20 cellular contexts compared by ENCODE assay signal in the genomic region with DNA sequence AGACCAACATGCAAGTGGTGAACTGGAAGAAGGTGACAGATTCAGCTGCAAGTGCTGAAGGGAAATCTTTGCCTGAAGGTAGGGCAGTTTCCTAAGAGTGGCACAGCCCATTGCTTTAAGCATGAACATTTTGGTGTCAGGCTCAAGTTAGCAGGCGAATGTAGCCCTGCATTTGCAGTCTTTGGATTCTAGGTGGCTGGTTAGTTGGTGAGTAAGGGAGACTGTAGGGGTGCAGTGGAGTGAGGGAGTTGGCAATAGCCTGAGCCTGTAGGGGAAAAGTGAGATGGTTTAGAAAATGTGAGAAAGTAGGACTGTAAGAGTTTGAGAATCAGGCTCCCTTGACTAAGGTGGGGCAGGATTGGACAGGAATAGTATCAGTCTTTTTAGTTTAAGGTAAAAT.
"Had no signal": no experiment of that assay in that cellular context is flagged by ENCODE, and none has a peak within 500 bp of the region (broad histone marks: within the 10 kb centered on the region; RNA-seq: fewer than 3 reads in every experiment).

No MANE protein-coding gene starts in this region.

- DNase-seq: effector memory CD8-positive, alpha-beta T cell; esophagus squamous epithelium; foreskin fibroblast; glutamatergic neuron; kidney glomerular epithelial cell; naive thymus-derived CD8-positive, alpha-beta T cell; nucleus accumbens; ovary; right cardiac atrium; small intestine; stimulated activated CD4-positive, alpha-beta T cell treated with anti-CD3 and anti-CD28 coated beads, Interleukin-12 subunit alpha, Interleukin-12 subunit beta, amount 100 ng/mL, for 4 hours; stimulated activated naive CD4-positive, alpha-beta T cell treated with Interleukin-2 at 50 U/mL for 16 hours; thyroid gland; upper lobe of left lung; uterus had no signal

- H3K4me1 Mint-ChIP-seq: neural progenitor cell had no signal

- FAIRE-seq: colon, small intestine had no signal

- H3K9me3 ChIP-seq: esophagus squamous epithelium, gastroesophageal sphincter, ovary, suprapubic skin, thyroid gland, upper lobe of left lung, uterus had no signal

- H3K4me3 Mint-ChIP-seq: dendritic cell treated with granulocyte-macrophage colony-stimulating factor and Interleukin-4, amounts not matched to agents 40 ng/mL and 50 ng/mL, for 4 days; effector memory CD8-positive, alpha-beta T cell; naive thymus-derived CD8-positive, alpha-beta T cell; neural progenitor cell had no signal

- H3K4me1 ChIP-seq: esophagus squamous epithelium, suprapubic skin, thyroid gland, upper lobe of left lung had no signal

- H3K36me3 ChIP-seq: esophagus squamous epithelium, gastroesophageal sphincter, neural progenitor cell, ovary, suprapubic skin, thyroid gland, upper lobe of left lung, uterus had no signal

- H3K9me3 Mint-ChIP-seq: dendritic cell treated with granulocyte-macrophage colony-stimulating factor and Interleukin-4, amounts not matched to agents 40 ng/mL and 50 ng/mL, for 4 days; naive thymus-derived CD8-positive, alpha-beta T cell had no signal

- H3K4me3 ChIP-seq: esophagus squamous epithelium, gastroesophageal sphincter, neural progenitor cell, ovary, suprapubic skin, thyroid gland, upper lobe of left lung, uterus had no signal

- H3K27ac ChIP-seq: esophagus squamous epithelium, gastroesophageal sphincter, neural progenitor cell, ovary, suprapubic skin, thyroid gland, upper lobe of left lung, uterus had no signal

- H3K27me3 ChIP-seq: esophagus squamous epithelium, gastroesophageal sphincter, neural progenitor cell, ovary, suprapubic skin, thyroid gland, upper lobe of left lung, uterus had no signal

- H3K27ac Mint-ChIP-seq: dendritic cell treated with granulocyte-macrophage colony-stimulating factor and Interleukin-4, amounts not matched to agents 40 ng/mL and 50 ng/mL, for 4 days; effector memory CD8-positive, alpha-beta T cell; naive thymus-derived CD8-positive, alpha-beta T cell; neural progenitor cell had no signal

- H3K27me3 Mint-ChIP-seq: dendritic cell treated with granulocyte-macrophage colony-stimulating factor and Interleukin-4, amounts not matched to agents 40 ng/mL and 50 ng/mL, for 4 days; effector memory CD8-positive, alpha-beta T cell; naive thymus-derived CD8-positive, alpha-beta T cell had no signal
